In the genomic region with DNA sequence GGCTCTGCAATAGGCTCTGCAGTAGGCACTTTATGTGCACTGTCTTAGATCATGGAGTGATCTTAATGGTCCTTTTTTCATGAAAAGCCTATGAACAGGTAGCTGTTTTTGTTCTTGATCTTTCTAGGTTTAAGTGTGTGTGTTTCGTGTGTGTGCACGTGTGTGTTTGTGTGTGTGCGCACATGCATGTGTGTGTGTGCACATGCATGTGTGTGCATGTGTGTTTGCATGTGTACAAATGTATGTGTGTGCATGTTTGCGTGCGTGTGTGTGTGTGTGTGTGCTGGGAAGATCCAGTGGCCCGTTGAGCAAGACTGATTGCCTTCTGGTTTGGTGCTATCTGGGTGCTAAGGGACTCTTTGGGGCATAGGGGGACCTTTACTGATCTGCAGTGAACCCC, we compare ENCODE assay signal across 24 cellular contexts.
"Had no signal": no experiment of that assay in that cellular context is flagged by ENCODE, and none has a peak within 500 bp of the region (broad histone marks: within the 10 kb centered on the region; RNA-seq: fewer than 3 reads in every experiment).

No MANE protein-coding gene starts in this region.

- H3K36me3 ChIP-seq: breast epithelium had no signal

- H3K36me3 Mint-ChIP-seq: activated naive CD4-positive, alpha-beta T cell treated with anti-CD3 and anti-CD28 coated beads, Interleukin-2, amount 50 U/mL, for 24 hours had no signal

- H3K9me3 Mint-ChIP-seq: activated CD4-positive, alpha-beta T cell treated with anti-CD3 and anti-CD28 coated beads, Interleukin-2, amount 10 ng/mL, durations not matched to agents 7 days and 5 days; activated T-helper 2 cell treated with anti-CD3 and anti-CD28 coated beads, Interferon-gamma antibody, Interleukin-2, Interleukin-4, amounts not matched to agents 10 μg/mL and 5 μg/mL and 100 μg/mL, durations not matched to agents 14 hours and 24 hours and 36 hours had no signal

- H3K4me1 ChIP-seq: breast epithelium had no signal

- H3K4me3 Mint-ChIP-seq: activated CD4-positive, alpha-beta memory T cell treated with anti-CD3 and anti-CD28 coated beads, Interleukin-2, amount 10 ng/mL, durations not matched to agents 7 days and 5 days; activated CD4-positive, alpha-beta T cell treated with anti-CD3 and anti-CD28 coated beads, Interleukin-2, amount 10 ng/mL, durations not matched to agents 7 days and 5 days; activated naive CD4-positive, alpha-beta T cell treated with anti-CD3 and anti-CD28 coated beads, Interleukin-2, amount 50 U/mL, for 24 hours had no signal

- H3K27ac Mint-ChIP-seq: activated CD4-positive, alpha-beta memory T cell treated with anti-CD3 and anti-CD28 coated beads, Interleukin-2, amount 10 ng/mL, durations not matched to agents 7 days and 5 days; activated CD4-positive, alpha-beta T cell treated with anti-CD3 and anti-CD28 coated beads, Interleukin-2, amount 10 ng/mL, durations not matched to agents 7 days and 5 days; activated naive CD4-positive, alpha-beta T cell treated with anti-CD3 and anti-CD28 coated beads, Interleukin-2, amount 50 U/mL, for 24 hours; activated T-helper 2 cell treated with anti-CD3 and anti-CD28 coated beads, Interferon-gamma antibody, Interleukin-2, Interleukin-4, amounts not matched to agents 10 μg/mL and 5 μg/mL and 100 μg/mL, durations not matched to agents 14 hours and 24 hours and 36 hours had no signal

- H3K4me3 ChIP-seq: breast epithelium, SK-N-MC had no signal

- H3K4me1 Mint-ChIP-seq: activated CD4-positive, alpha-beta memory T cell treated with anti-CD3 and anti-CD28 coated beads, Interleukin-2, amount 10 ng/mL, durations not matched to agents 7 days and 5 days; activated CD4-positive, alpha-beta T cell treated with anti-CD3 and anti-CD28 coated beads, Interleukin-2, amount 10 ng/mL, durations not matched to agents 7 days and 5 days; activated naive CD4-positive, alpha-beta T cell treated with anti-CD3 and anti-CD28 coated beads, Interleukin-2, amount 50 U/mL, for 24 hours had no signal

- DNase-seq: activated CD4-positive, alpha-beta memory T cell treated with anti-CD3 and anti-CD28 coated beads, Interleukin-2, amount 10 ng/mL, durations not matched to agents 7 days and 5 days; activated CD4-positive, alpha-beta T cell treated with anti-CD3 and anti-CD28 coated beads, Interleukin-2, amount 10 ng/mL, durations not matched to agents 7 days and 5 days; activated CD4-positive, CD25-positive, alpha-beta regulatory T cell; activated naive CD4-positive, alpha-beta T cell; activated T-cell treated with anti-CD3 and anti-CD28 coated beads for 4 hours; activated T-cell treated with anti-CD3 and anti-CD28 coated beads, Interleukin-2, amount 50 U/mL, for 48 hours; aorta; Kasumi-1; KBM-7; NCI-H1048; NCI-H1417; NCI-H1694; NCI-H2029; NCI-H2107; NCI-H345; NCI-H510A; NCI-H526 treated with DMSO at 0.1 percent for 48 hours; SIG-M5; T-helper 1 cell had no signal

- H3K27me3 Mint-ChIP-seq: activated CD4-positive, alpha-beta memory T cell treated with anti-CD3 and anti-CD28 coated beads, Interleukin-2, amount 10 ng/mL, durations not matched to agents 7 days and 5 days; activated CD4-positive, alpha-beta T cell treated with anti-CD3 and anti-CD28 coated beads, Interleukin-2, amount 10 ng/mL, durations not matched to agents 7 days and 5 days; activated naive CD4-positive, alpha-beta T cell treated with anti-CD3 and anti-CD28 coated beads, Interleukin-2, amount 50 U/mL, for 24 hours had no signal

- H3K27ac ChIP-seq: breast epithelium, SK-N-MC, VCaP had no signal
